Comparison of ENCODE assay signal across 29 cellular contexts in the genomic region with DNA sequence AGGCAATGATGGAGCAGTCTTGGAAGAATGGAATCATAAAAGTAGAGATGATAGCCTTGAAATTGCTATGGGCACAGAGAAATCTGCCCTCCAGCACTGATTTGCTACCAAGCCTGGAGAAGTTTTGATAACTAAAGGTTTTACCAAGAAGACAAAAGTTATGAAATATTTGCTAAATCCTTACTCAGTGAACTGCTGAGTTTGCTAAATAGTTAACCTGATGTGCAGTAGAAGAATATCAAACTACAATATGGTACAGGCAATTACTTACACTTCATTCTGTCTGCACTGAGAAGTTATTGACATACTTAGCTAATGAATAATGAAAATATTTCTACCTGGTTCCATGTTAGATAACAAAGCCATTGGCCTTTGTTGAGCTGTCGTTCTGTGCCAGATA.
"Had no signal": no experiment of that assay in that cellular context is flagged by ENCODE, and none has a peak within 500 bp of the region (broad histone marks: within the 10 kb centered on the region; RNA-seq: fewer than 3 reads in every experiment).

No MANE protein-coding gene starts in this region.

- H3K4me3 Mint-ChIP-seq: natural killer cell; nephron; neural progenitor cell; stimulated activated effector memory CD8-positive, alpha-beta T cell treated with anti-CD3 and anti-CD28 coated beads, Interleukin-12 subunit alpha, Interleukin-12 subunit beta, amount 100 ng/mL, for 72 hours; stimulated activated naive B cell treated with anti-CD40 and anti-IgM and Interleukin-4, amounts not matched to agents 10 μg/mL and 1 μg/mL and 100 μg/mL, for 72 hours; stimulated activated naive CD8-positive, alpha-beta T cell treated with anti-CD3 and anti-CD28 coated beads, Interleukin-15, Interleukin-2, amounts not matched to agents 100 ng/mL and 50 ng/mL, for 24 hours had no signal

- H3K27ac ChIP-seq: neural progenitor cell, ovary, parathyroid adenoma, psoas muscle, skin epidermis, stomach, thoracic aorta, thyroid gland, tibial nerve, upper lobe of left lung, vagina had no signal

- H3K9me3 ChIP-seq: ovary, psoas muscle, stomach, thoracic aorta, thyroid gland, tibial nerve, upper lobe of left lung, vagina had no signal

- H3K36me3 Mint-ChIP-seq: natural killer cell; neural progenitor cell; stimulated activated effector memory CD8-positive, alpha-beta T cell treated with anti-CD3 and anti-CD28 coated beads, Interleukin-12 subunit alpha, Interleukin-12 subunit beta, amount 100 ng/mL, for 72 hours; stimulated activated naive B cell treated with anti-CD40 and anti-IgM and Interleukin-4, amounts not matched to agents 10 μg/mL and 1 μg/mL and 100 μg/mL, for 72 hours had no signal

- H3K9me3 Mint-ChIP-seq: natural killer cell; nephron; neural progenitor cell; stimulated activated effector memory CD8-positive, alpha-beta T cell treated with anti-CD3 and anti-CD28 coated beads, Interleukin-12 subunit alpha, Interleukin-12 subunit beta, amount 100 ng/mL, for 72 hours; stimulated activated naive CD8-positive, alpha-beta T cell treated with anti-CD3 and anti-CD28 coated beads, Interleukin-15, Interleukin-2, amounts not matched to agents 100 ng/mL and 50 ng/mL, for 24 hours had no signal

- H3K4me1 Mint-ChIP-seq: natural killer cell; neural progenitor cell; stimulated activated effector memory CD8-positive, alpha-beta T cell treated with anti-CD3 and anti-CD28 coated beads, Interleukin-12 subunit alpha, Interleukin-12 subunit beta, amount 100 ng/mL, for 72 hours; stimulated activated naive B cell treated with anti-CD40 and anti-IgM and Interleukin-4, amounts not matched to agents 10 μg/mL and 1 μg/mL and 100 μg/mL, for 72 hours had no signal

- ATAC-seq: natural killer cell; psoas muscle; right cardiac atrium; sciatic nerve; stimulated activated effector memory CD8-positive, alpha-beta T cell treated with anti-CD3 and anti-CD28 coated beads, Interleukin-12 subunit alpha, Interleukin-12 subunit beta, amount 100 ng/mL, for 72 hours had no signal

- H3K4me1 ChIP-seq: psoas muscle, stomach, upper lobe of left lung, vagina had no signal

- H3K27me3 ChIP-seq: neural progenitor cell, ovary, stomach, thyroid gland, tibial nerve, upper lobe of left lung, vagina had no signal

- H3K4me2 ChIP-seq: neural progenitor cell, smooth muscle cell had no signal

- H3K9ac ChIP-seq: neural progenitor cell, parathyroid adenoma had no signal

- FAIRE-seq: urothelium cell line had no signal

- DNase-seq: natural killer cell; occipital lobe; ovary; posterior cingulate gyrus; psoas muscle; right cardiac atrium; stimulated activated CD4-positive, alpha-beta T cell treated with anti-CD3 and anti-CD28 coated beads, Interleukin-15, amount 100 ng/mL, for 24 hours; stimulated activated CD4-positive, alpha-beta T cell treated with anti-CD3 and anti-CD28 coated beads, Interleukin-2, amount 100 ng/mL, for 24 hours; stimulated activated CD4-positive, alpha-beta T cell treated with anti-CD3 and anti-CD28 coated beads, Interleukin-2, amount 100 ng/mL, for 48 hours; stimulated activated CD4-positive, alpha-beta T cell treated with anti-CD3 and anti-CD28 coated beads, Interleukin-4, amount 100 ng/mL, for 24 hours; stimulated activated naive B cell treated with anti-CD40 and anti-IgM and Interleukin-4, amounts not matched to agents 10 μg/mL and 1 μg/mL and 100 μg/mL, for 72 hours; stimulated activated naive CD4-positive, alpha-beta T cell treated with Interleukin-2 at 50 U/mL for 16 hours; stomach; thyroid gland; trophoblast cell; upper lobe of left lung had no signal

- H3K79me2 ChIP-seq: parathyroid adenoma had no signal

- H3K27ac Mint-ChIP-seq: natural killer cell; nephron; neural progenitor cell; progenitor cell of endocrine pancreas; stimulated activated effector memory CD8-positive, alpha-beta T cell treated with anti-CD3 and anti-CD28 coated beads, Interleukin-12 subunit alpha, Interleukin-12 subunit beta, amount 100 ng/mL, for 72 hours; stimulated activated naive B cell treated with anti-CD40 and anti-IgM and Interleukin-4, amounts not matched to agents 10 μg/mL and 1 μg/mL and 100 μg/mL, for 72 hours; stimulated activated naive CD8-positive, alpha-beta T cell treated with anti-CD3 and anti-CD28 coated beads, Interleukin-15, Interleukin-2, amounts not matched to agents 100 ng/mL and 50 ng/mL, for 24 hours had no signal

- H2AFZ ChIP-seq: neural progenitor cell, parathyroid adenoma had no signal

- H3K4me3 ChIP-seq: neural progenitor cell, ovary, psoas muscle, skin epidermis, smooth muscle cell, stomach, thoracic aorta, thyroid gland, tibial nerve, upper lobe of left lung, vagina had no signal

- H3K36me3 ChIP-seq: neural progenitor cell, ovary, stomach, thoracic aorta, thyroid gland, tibial nerve, upper lobe of left lung, vagina had no signal
